Comparison of ENCODE assay signal across 8 cellular contexts in genomic region chr18:48663931-48664847, GRCh38.
DNase-seq lines count a peak whose midpoint lies in the region; ATAC-seq and TF ChIP-seq lines count a peak whose summit lies in the region.

No MANE protein-coding gene starts in this region.

- ATAC-seq in GM21619 (IDR thresholded peaks at IDR 0.05; ENCODE audit: unreplicated experiment), result no peak
- ATAC-seq in HG02571 (IDR thresholded peaks at IDR 0.05; ENCODE audit: unreplicated experiment), result no peak

- peaks cover 11% of the 10 kb centered on the region for H3K4me1 ChIP-seq in DOHH2 (ENCODE audit: control insufficient read depth, low read length)

- no peaks in the 10 kb centered on the region for H4K20me1 ChIP-seq in DOHH2 (ENCODE audit: control insufficient read depth, insufficient read depth, low read depth, low read length)

- H3K36me3 ChIP-seq in DOHH2 (ENCODE audit: control insufficient read depth, low read length) (no peaks in the 10 kb centered on the region), WERI-Rb-1 (peaks cover 21% of the 10 kb centered on the region)

- no peaks in the 10 kb centered on the region for H3K79me2 ChIP-seq in DOHH2 (ENCODE audit: control insufficient read depth, low read length)

- H3F3A ChIP-seq in DOHH2 (ENCODE audit: control insufficient read depth, insufficient read depth), result no peaks in the 10 kb centered on the region

- TF ChIP-seq CTCF in DOHH2 (IDR thresholded peaks at IDR 0.05; ENCODE audit: low read depth, low read length, poor library complexity, severe bottlenecking) (peak; percentile 95), WERI-Rb-1 (IDR thresholded peaks at IDR 0.05; ENCODE audit: low read depth, low read length) (peak; percentile 96)

- H3K27ac ChIP-seq in DOHH2 (ENCODE audit: low read depth, low read length) (no peak overlapping the region), WERI-Rb-1 (no peak overlapping the region; the same call in 1 of the 2 replicates), caudate nucleus (ENCODE audit: low read depth, low read length) (no peak overlapping the region)

- H3K9me2 ChIP-seq in DOHH2 (replicated peaks; ENCODE audit: control insufficient read depth, low read length), result no peaks in the 10 kb centered on the region

- H3K9me3 ChIP-seq in DOHH2 (ENCODE audit: control insufficient read depth, insufficient read depth, low read length), result no peaks in the 10 kb centered on the region
- peaks cover 4% of the 10 kb centered on the region for H3K9me3 ChIP-seq in WERI-Rb-1 (ENCODE audit: severe bottlenecking)

- H3K4me3 ChIP-seq in DOHH2 (ENCODE audit: low read length) (no peak overlapping the region), WERI-Rb-1 (ENCODE audit: low read depth, low read length) (no peak overlapping the region)

- peak; percentile 24 for DNase-seq in LHCN-M2 (ENCODE audit: low read depth)
- peak; percentile 84 for DNase-seq in WERI-Rb-1
- peak in 54 of 61 donors; percentile 9 to 79 (median 58) for DNase-seq in caudate nucleus (lab: John Stamatoyannopoulos, UW)
- DNase-seq in left kidney (ENCODE audit: low read depth, low spot score), result peak; percentile 76
- DNase-seq in stimulated activated CD4-positive, alpha-beta T cell treated with anti-CD3 and anti-CD28 coated beads, Interleukin-2, amount 100 ng/mL, for 48 hours, result peak; percentile 62 to 64

- H3K4me2 ChIP-seq in DOHH2 (ENCODE audit: low read length), result no peak overlapping the region

- H3K27me3 ChIP-seq in DOHH2 (ENCODE audit: control insufficient read depth, low read length), result no peaks in the 10 kb centered on the region
- H3K27me3 ChIP-seq in WERI-Rb-1 (ENCODE audit: insufficient read depth, low read depth, severe bottlenecking), result no peaks in the 10 kb centered on the region

Comparison
In these comparisons a context has a peak if more than half of its experiments do, and no peak if none do; other contexts are left out.
1. DNase-seq: peak in every context shown above with its lines; median percentile 84 in WERI-Rb-1; 76 in left kidney; 63 in stimulated activated CD4-positive, alpha-beta T cell treated with anti-CD3 and anti-CD28 coated beads, Interleukin-2, amount 100 ng/mL, for 48 hours; 58 in caudate nucleus; 24 in LHCN-M2.